20 cellular contexts compared by ENCODE assay signal in genomic region chr11:11137339-11137738, GRCh38.
"Had no signal": no experiment of that assay in that cellular context is flagged by ENCODE, and none has a peak within 500 bp of the region (broad histone marks: within the 10 kb centered on the region; RNA-seq: fewer than 3 reads in every experiment).

No MANE protein-coding gene starts in this region.

- H3K4me1 Mint-ChIP-seq: neural crest cell had no signal

- ATAC-seq: activated CD8-positive, alpha-beta T cell treated with anti-CD3 and anti-CD28 coated beads, Interleukin-2, amount 10 ng/mL, durations not matched to agents 7 days and 5 days; heart right ventricle; WTC11 had no signal

- H3K9me3 ChIP-seq: esophagus squamous epithelium, heart right ventricle, left ventricle myocardium inferior, prostate gland, right atrium auricular region, transverse colon, vagina had no signal

- H3K4me3 Mint-ChIP-seq: activated CD8-positive, alpha-beta T cell treated with anti-CD3 and anti-CD28 coated beads, Interleukin-2, amount 10 ng/mL, durations not matched to agents 7 days and 5 days; neural crest cell; T-helper 2 cell treated with Interferon-gamma antibody and Interleukin-4, amounts not matched to agents 5 μg/mL and 100 μg/mL, for 36 hours; WTC11 had no signal

- H3K36me3 ChIP-seq: esophagus squamous epithelium, heart right ventricle, left ventricle myocardium inferior, prostate gland, right atrium auricular region, transverse colon, vagina had no signal

- H3K27me3 ChIP-seq: esophagus squamous epithelium, heart right ventricle, right atrium auricular region, transverse colon, vagina had no signal

- H3K36me3 Mint-ChIP-seq: WTC11 had no signal

- DNase-seq: activated CD4-positive, alpha-beta T cell treated with anti-CD3 and anti-CD28 coated beads for 48 hours; activated CD8-positive, alpha-beta T cell treated with anti-CD3 and anti-CD28 coated beads, Interleukin-2, amount 10 ng/mL, durations not matched to agents 7 days and 5 days; dermis blood vessel endothelial cell; esophagus squamous epithelium; heart right ventricle; kidney glomerular epithelial cell; left ventricle myocardium inferior; mammary epithelial cell; stimulated activated CD4-positive, alpha-beta T cell treated with anti-CD3 and anti-CD28 coated beads, Interleukin-12 subunit alpha, Interleukin-12 subunit beta, amount 100 ng/mL, for 4 hours; stimulated activated CD4-positive, alpha-beta T cell treated with anti-CD3 and anti-CD28 coated beads, Interleukin-1b, Interleukin-23, amount 100 ng/mL, for 48 hours; stimulated activated CD8-positive, alpha-beta memory T cell treated with anti-CD3 and anti-CD28 coated beads, Interleukin-4, amount 100 ng/mL, for 48 hours; stimulated activated naive CD4-positive, alpha-beta T cell treated with Interleukin-2 at 50 U/mL for 16 hours; SW 1271; transverse colon had no signal

- H3K27ac ChIP-seq: esophagus squamous epithelium, heart right ventricle, left ventricle myocardium inferior, transverse colon, vagina had no signal

- H3K4me1 ChIP-seq: prostate gland had no signal

- H3K4me3 ChIP-seq: esophagus squamous epithelium, heart right ventricle, left ventricle myocardium inferior, prostate gland, right atrium auricular region, transverse colon, vagina had no signal

- H3K9me3 Mint-ChIP-seq: neural crest cell; T-helper 2 cell treated with Interferon-gamma antibody and Interleukin-4, amounts not matched to agents 5 μg/mL and 100 μg/mL, for 36 hours; WTC11 had no signal

- H3K27ac Mint-ChIP-seq: activated CD8-positive, alpha-beta T cell treated with anti-CD3 and anti-CD28 coated beads, Interleukin-2, amount 10 ng/mL, durations not matched to agents 7 days and 5 days; T-helper 2 cell treated with Interferon-gamma antibody and Interleukin-4, amounts not matched to agents 5 μg/mL and 100 μg/mL, for 36 hours; WTC11 had no signal
